8 cellular contexts compared by ENCODE assay signal in genomic region chr7:99408347-99409191, GRCh38. TPM values are rescaled to one million over a fixed set of nuclear protein-coding genes. Genes with fewer than 3 reads are reported as not detected.
DNase-seq lines count a peak whose midpoint lies in the region; ATAC-seq and TF ChIP-seq lines count a peak whose summit lies in the region.

Gene BUD31 (plus strand): TSS chr7:99408969. CDS start chr7:99411093, 2,124 bp downstream.
Gene PDAP1 (minus strand): TSS chr7:99408597. CDS start chr7:99408548, 49 bp downstream.

- H3K9me3 ChIP-seq in heart left ventricle (no peaks in the 10 kb centered on the region), upper lobe of left lung (no peaks in the 10 kb centered on the region)

- H3K27me3 ChIP-seq in heart left ventricle (no peaks in the 10 kb centered on the region), upper lobe of left lung (no peaks in the 10 kb centered on the region)

- TF ChIP-seq POLR2A in heart left ventricle (IDR thresholded peaks at IDR 0.05) (peak in 1 of 2 donors; percentile 69), upper lobe of left lung (IDR thresholded peaks at IDR 0.05) (peak; percentile 13 to 85 (median 84))

- H3K4me1 ChIP-seq in heart left ventricle (peaks cover 13 to 51% (median 42%) of the 10 kb centered on the region in 12 donors), upper lobe of left lung (peaks cover 29 to 40% (median 36%) of the 10 kb centered on the region in 4 donors)

- H3K27ac ChIP-seq in adipose tissue (ENCODE audit: low read depth, low read length) = peak within 1 kb of the TSS; percentile 97
- peak within 1 kb of the TSS; percentile 93 to 99 (median 98) for H3K27ac ChIP-seq in heart left ventricle
- peak within 1 kb of the TSS; percentile 98 to 99 (median 99) for H3K27ac ChIP-seq in upper lobe of left lung

- H3K36me3 ChIP-seq in heart left ventricle (peaks cover 0 to 56% (median 47%) of the 10 kb centered on the region in 9 donors), upper lobe of left lung (peaks cover 11 to 49% (median 43%) of the 10 kb centered on the region in 4 donors)

- DNase-seq in NCI-H1436 (lab: John Stamatoyannopoulos, UW) (peak; percentile 89), T follicular helper cell (ENCODE audit: low read depth) (peak; percentile 92), heart left ventricle (peak; percentile 94 to 96 (median 95)), posterior cingulate gyrus (peak; percentile 86 to 99 (median 90)), upper lobe of left lung (peak; percentile 96 to 98)

- intact Hi-C loops in heart left ventricle (cut with DNase I) (loop anchor here in 8 of 10 donors (1.0 to 5.0 kb wide), 6 partner anchors 15 to 1006 kb away; partner anchors contain the start of genes ARPC1B (in 4 of the 8) and BAIAP2L1 (in 1 of the 8)), posterior cingulate gyrus (cut with DNase I) (loop anchor here (1.0 to 10.0 kb wide), 2 partner anchors 31 to 84 kb away; partner anchors contain the start of gene ARPC1A)

- TF ChIP-seq EP300 in upper lobe of left lung (IDR thresholded peaks at IDR 0.05) = no peak

- H3K4me3 ChIP-seq in GM12875 (ENCODE audit: low read depth, low read length) (peak within 1 kb of the TSS; percentile 99), heart left ventricle (peak within 1 kb of the TSS; percentile 68 to 100 (median 96)), upper lobe of left lung (peak within 1 kb of the TSS; percentile 84 to 98 (median 92))

- no peak for TF ChIP-seq CTCF in GM12875 (IDR thresholded peaks at IDR 0.05; ENCODE audit: borderline replicate concordance, insufficient read depth, low read depth, low read length)
- peak in 2 of 12 donors; percentile 19 to 23 for TF ChIP-seq CTCF in heart left ventricle (IDR thresholded peaks at IDR 0.05)
- peak in 5 of 6 experiments; percentile 20 to 70 (median 67) for TF ChIP-seq CTCF in upper lobe of left lung (IDR thresholded peaks at IDR 0.05)

- ATAC-seq in HG02798 (IDR thresholded peaks at IDR 0.05; ENCODE audit: poor library complexity, unreplicated experiment) = peak; percentile 84
- peak; percentile 91 to 96 (median 96) for ATAC-seq in heart left ventricle
- peak; percentile 97 for ATAC-seq in upper lobe of left lung (ENCODE audit: low FRiP score in 2 of 2)

- WGBS in adipose tissue, 3 donors = 0 to 1% (median 0%) methylated on average over 71 to 73 of the region's 73 CpGs
- WGBS in heart left ventricle, 4 donors = 0 to 1% (median 0%) methylated on average over 17 to 73 of the region's 73 CpGs
- WGBS in upper lobe of left lung, 2 donors = 0 to 1% methylated on average over 7 to 25 of the region's 73 CpGs

RNA-seq across cellular contexts. Expression of gene BUD31, which starts in this region (rescaled TPM):
- 100 to 1,000 TPM in 1 of 3 donors, 10 to 100 TPM in 2; 58.2 to 105 (median 76.8) TPM for polyA plus RNA-seq in adipose tissue
- 10 to 100 TPM; 26.1 to 63.6 (median 38.9) TPM for total RNA-seq in heart left ventricle
- polyA plus RNA-seq in heart left ventricle = 10 to 100 TPM; 66.7 to 87.8 TPM
- 10 to 100 TPM; 48.8 to 85.7 (median 63.8) TPM for total RNA-seq in upper lobe of left lung

RNA-seq across cellular contexts. Expression of gene PDAP1, which starts in this region (rescaled TPM):
- polyA plus RNA-seq in adipose tissue (100 to 1,000 TPM in 2 of 3 donors, 10 to 100 TPM in 1; 89.4 to 169 (median 152) TPM), heart left ventricle (100 to 1,000 TPM; 120 to 309 TPM)
- total RNA-seq in heart left ventricle (100 to 1,000 TPM in 4 of 9 donors, 10 to 100 TPM in 5; 88.7 to 128 (median 98.5) TPM), upper lobe of left lung (10 to 100 TPM; 31.4 to 76.0 (median 67.4) TPM)

Comparison
In these comparisons a context has a peak if more than half of its experiments do, and no peak if none do; other contexts are left out.
1. Peak in every context shown above with its lines: DNase-seq, ATAC-seq, H3K4me3 ChIP-seq and H3K27ac ChIP-seq.